In the genomic region with DNA sequence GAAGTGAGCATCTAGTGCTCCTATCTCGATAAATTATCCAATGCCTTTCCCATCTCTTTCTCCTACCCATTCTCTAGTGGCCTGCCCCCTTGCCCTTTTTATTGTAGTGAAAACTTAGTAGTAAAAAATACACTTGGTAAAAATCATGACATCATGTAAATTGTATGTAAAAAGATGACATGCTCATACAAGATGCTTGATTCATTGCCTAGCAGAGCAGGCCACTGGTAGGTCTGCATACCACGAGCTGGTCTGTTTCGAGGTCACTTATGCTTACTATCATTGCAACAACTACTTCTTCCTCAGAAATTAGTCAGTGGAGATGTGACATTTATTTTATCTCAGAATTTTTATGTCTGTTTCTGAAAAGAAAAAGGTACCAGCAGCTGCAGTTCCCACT, we compare ENCODE assay signal across 13 cellular contexts.
DNase-seq lines count a peak whose midpoint lies in the region; ATAC-seq, FAIRE-seq and TF ChIP-seq lines count a peak whose summit lies in the region.
"Had no signal": no experiment of that assay in that cellular context is flagged by ENCODE, and none has a peak within 500 bp of the region (broad histone marks: within the 10 kb centered on the region; RNA-seq: fewer than 3 reads in every experiment).

No MANE protein-coding gene starts in this region.

- TF ChIP-seq POLR2A in A549 (IDR thresholded peaks at IDR 0.05; ENCODE audit: low read length): no peak

- H3K27ac ChIP-seq in A549 (peak overlapping the region; percentile 47 to 60; a peak in 2 of 6 replicates), HL-60 (replicated peaks) (peak overlapping the region; percentile 75)

- no peak overlapping the region; the same call in 2 of the 3 replicates for H3K4me2 ChIP-seq in A549

- in situ Hi-C loops in astrocyte of the spinal cord (cut with HindIII; ENCODE audit: low sequenced_read_pairs): no loop called here

- ATAC-seq in A549 (no peak), HG03159 (IDR thresholded peaks at IDR 0.05; ENCODE audit: unreplicated experiment) (no peak)
- ATAC-seq: body of pancreas, GM12878 had no signal

- H3K4me3 ChIP-seq in A549: no peak overlapping the region
- H3K4me3 ChIP-seq in HL-60 (replicated peaks; ENCODE audit: insufficient read depth, low read length): no peak overlapping the region
- H3K4me3 ChIP-seq in astrocyte of the spinal cord (ENCODE audit: low read depth, low read length): no peak overlapping the region
- H3K4me3 ChIP-seq: body of pancreas, GM12878 had no signal

- WGBS in A549 (ENCODE audit: missing lambda C conversion rate): 78% methylated on average over 3 of the region's 3 CpGs

- TF ChIP-seq CTCF in A549 (IDR thresholded peaks at IDR 0.05) (no peak), HL-60 (IDR thresholded peaks at IDR 0.05; ENCODE audit: insufficient read depth, low read length) (no peak), astrocyte of the spinal cord (IDR thresholded peaks at IDR 0.05; ENCODE audit: low read depth, low read length) (no peak)

- no peak for TF ChIP-seq RAD21 in A549 (conservative IDR thresholded peaks at IDR 0.05 in 1 of 2, IDR thresholded peaks at IDR 0.05 in 1 of 2)

- CTCF ChIA-PET in A549 (lab: Yijun Ruan, JAX): interaction anchor here (0.6 to 1.9 kb wide), 4 partner anchors 14 to 457 kb away, joined by 3 to 6 read pairs (median 4); no protein-coding TSS in a partner anchor

- no peak for FAIRE-seq in A549 (lab: Jason Lieb, UNC)
- FAIRE-seq: GM12878 had no signal

- H3K4me1 ChIP-seq in A549: peaks cover 34% of the 10 kb centered on the region
- H3K4me1 ChIP-seq: body of pancreas had no signal

- no peaks in the 10 kb centered on the region for H3K27me3 ChIP-seq in HL-60 (ENCODE audit: insufficient read depth, poor library complexity, severe bottlenecking)
- H3K27me3 ChIP-seq: body of pancreas had no signal

- no peak for TF ChIP-seq EP300 in A549 (IDR thresholded peaks at IDR 0.05)

- POLR2A ChIA-PET in A549 (lab: Yijun Ruan, JAX): no interaction called here

- no peaks in the 10 kb centered on the region for H3K9me3 ChIP-seq in A549
- H3K9me3 ChIP-seq: body of pancreas had no signal

- DNase-seq in A549 (ENCODE audit: low read depth in 1 of 2, low spot score in 1 of 2) (peak in 1 of 2 experiments; percentile 13), HL-60 (ENCODE audit: low read depth in 1 of 2, low spot score in 1 of 2) (peak in 1 of 2 experiments; percentile 35), astrocyte of the spinal cord (ENCODE audit: low read depth, low spot score) (peak; percentile 29), iris pigment epithelial cell (ENCODE audit: low read depth) (peak; percentile 93), NK-92 (lab: John Stamatoyannopoulos, UW; ENCODE audit: unreplicated experiment) (no peak), NCI-H446 treated with DMSO at 0.1 percent for 48 hours (lab: John Stamatoyannopoulos, UW) (no peak)
- no peak for DNase-seq in stimulated activated naive CD4-positive, alpha-beta T cell (lab: John Stamatoyannopoulos, UW)
- DNase-seq: activated CD4-positive, alpha-beta T cell treated with anti-CD3 and anti-CD28 coated beads for 4 hours; body of pancreas; occipital lobe; stimulated activated CD4-positive, alpha-beta T cell treated with anti-CD3 and anti-CD28 coated beads, Interleukin-15, amount 100 ng/mL, for 24 hours had no signal

TF ChIP-seq in A549, 52 proteins besides CTCF, POLR2A, EP300 and RAD21:
- TF ChIP-seq CBX8 (IDR thresholded peaks at IDR 0.05) (no peak), FOSB (CRISPR knock-in tag; IDR thresholded peaks at IDR 0.05) (no peak)

Comparison
In these comparisons a context has a peak if more than half of its experiments do, and no peak if none do; other contexts are left out.
1. DNase-seq: peak in astrocyte of the spinal cord (single experiment) and iris pigment epithelial cell (single experiment); none in NK-92 (single experiment), NCI-H446 treated with DMSO at 0.1 percent for 48 hours (single experiment) and stimulated activated naive CD4-positive, alpha-beta T cell (0 of 6).